ENCODE assay signal across 21 cellular contexts in the genomic region with DNA sequence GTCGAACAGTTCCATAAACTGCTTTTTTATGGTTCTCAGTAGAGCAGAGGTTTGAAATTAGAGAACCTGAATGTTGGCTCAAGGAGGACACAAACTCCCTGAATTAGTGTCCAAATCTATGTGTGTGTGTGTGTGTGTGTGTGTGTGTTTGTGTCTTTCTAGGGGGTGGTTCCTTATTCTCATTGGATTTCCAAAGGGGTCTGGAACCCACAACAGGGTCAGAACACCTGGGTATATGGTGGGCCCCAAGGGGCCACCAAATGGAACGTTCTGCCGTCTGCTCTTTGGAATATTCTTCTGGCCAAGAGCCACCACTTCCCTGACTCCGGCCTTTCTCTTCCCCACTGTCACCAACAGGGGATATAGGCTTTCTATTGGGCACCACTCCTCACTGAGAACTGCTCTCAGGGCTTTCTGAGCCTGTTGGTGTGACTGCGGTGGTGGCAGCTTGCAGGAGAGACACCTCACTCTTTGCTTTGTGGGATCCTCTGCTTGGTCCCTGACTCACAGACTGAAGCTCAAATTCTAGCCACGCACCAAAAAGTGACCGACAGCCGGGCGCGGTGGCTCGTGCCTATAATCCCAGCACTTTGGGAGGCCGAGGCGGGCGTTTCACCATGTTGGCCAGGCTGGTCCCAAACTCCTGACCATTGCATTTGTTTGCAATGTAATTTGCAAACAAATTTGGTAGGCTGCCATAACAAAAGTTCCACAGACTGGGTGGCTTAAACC. TPM values are rescaled to one million over a fixed set of nuclear protein-coding genes. Genes with fewer than 3 reads are reported as not detected.
A peak's percentile ranks its signal among the peaks of the same experiment; 100 is the strongest.
DNase-seq lines count a peak whose midpoint lies in the region; ATAC-seq, FAIRE-seq and TF ChIP-seq lines count a peak whose summit lies in the region.
"Had no signal": no experiment of that assay in that cellular context is flagged by ENCODE, and none has a peak within 500 bp of the region (broad histone marks: within the 10 kb centered on the region; RNA-seq: fewer than 3 reads in every experiment).

No MANE protein-coding gene starts in this region.

- H3F3A ChIP-seq in GM23248 (ENCODE audit: insufficient read depth): no peaks in the 10 kb centered on the region

- H3K4me1 Mint-ChIP-seq in natural killer cell: no peaks in the 10 kb centered on the region
- H3K4me1 Mint-ChIP-seq in natural killer cell treated with Interleukin-12 subunit alpha and Interleukin-12 subunit beta and Interleukin-15 and Interleukin-18, amount 100 ng/mL, for 72 hours (ENCODE audit: low read depth in 2 of 2): peaks cover 0 to 5% of the 10 kb centered on the region in 2 donors

- no peaks in the 10 kb centered on the region for H3K9me3 Mint-ChIP-seq in natural killer cell
- no peaks in the 10 kb centered on the region for H3K9me3 Mint-ChIP-seq in natural killer cell treated with Interleukin-12 subunit alpha and Interleukin-12 subunit beta and Interleukin-15 and Interleukin-18, amount 100 ng/mL, for 72 hours
- H3K9me3 Mint-ChIP-seq: endodermal cell; memory B cell; stimulated activated naive CD8-positive, alpha-beta T cell treated with anti-CD3 and anti-CD28 coated beads, Interleukin-15, amount 100 ng/mL, for 72 hours had no signal

- in situ Hi-C loops in GM23248 (cut with MboI) (no loop called here), HepG2 (cut with HindIII; ENCODE audit: extremely low pct_ligation_motif_present, low pct_unique_long_range_greater_than_20kb) (no loop called here)

- peak; percentile 81 for ATAC-seq in HepG2
- ATAC-seq in natural killer cell: no peak
- ATAC-seq in psoas muscle: no peak
- no peak for ATAC-seq in natural killer cell treated with Interleukin-12 subunit alpha and Interleukin-12 subunit beta and Interleukin-15 and Interleukin-18, amount 100 ng/mL, for 72 hours
- ATAC-seq in GM21526 (IDR thresholded peaks at IDR 0.05; ENCODE audit: low FRiP score, unreplicated experiment): no peak

- no peak for TF ChIP-seq CTCF in VCaP (conservative IDR thresholded peaks at IDR 0.05)
- no peak for TF ChIP-seq CTCF in HepG2 (CRISPR knock-in tag; IDR thresholded peaks at IDR 0.05)
- TF ChIP-seq CTCF in prostate gland (IDR thresholded peaks at IDR 0.05): no peak
- no peak for TF ChIP-seq CTCF in natural killer cell (IDR thresholded peaks at IDR 0.05)
- no peak for TF ChIP-seq CTCF in psoas muscle (IDR thresholded peaks at IDR 0.05)

- H3K9ac ChIP-seq in GM23248 (no peak overlapping the region), HepG2 (ENCODE audit: insufficient read depth, low read depth, low read length) (no peak overlapping the region)

- no peaks in the 10 kb centered on the region for H3K36me3 Mint-ChIP-seq in natural killer cell
- H3K36me3 Mint-ChIP-seq in natural killer cell treated with Interleukin-12 subunit alpha and Interleukin-12 subunit beta and Interleukin-15 and Interleukin-18, amount 100 ng/mL, for 72 hours: no peaks in the 10 kb centered on the region
- H3K36me3 Mint-ChIP-seq: memory B cell had no signal

- H3K27ac Mint-ChIP-seq in natural killer cell: no peak overlapping the region
- H3K27ac Mint-ChIP-seq in natural killer cell treated with Interleukin-12 subunit alpha and Interleukin-12 subunit beta and Interleukin-15 and Interleukin-18, amount 100 ng/mL, for 72 hours: no peak overlapping the region
- H3K27ac Mint-ChIP-seq: endodermal cell, memory B cell had no signal

- intact Hi-C loops in HepG2 (cut with micrococcal nuclease; ENCODE audit: unreplicated experiment) (no loop called here), prostate gland (cut with DNase I) (loop anchor here (5.0 kb wide), 1 partner anchor 47 kb away; a partner anchor contains a TSS), natural killer cell (cut with micrococcal nuclease) (no loop called here), psoas muscle (cut with DNase I) (no loop called here)

- H3K27me3 Mint-ChIP-seq in natural killer cell (ENCODE audit: low read depth in 2 of 2): no peaks in the 10 kb centered on the region
- H3K27me3 Mint-ChIP-seq in natural killer cell treated with Interleukin-12 subunit alpha and Interleukin-12 subunit beta and Interleukin-15 and Interleukin-18, amount 100 ng/mL, for 72 hours: no peaks in the 10 kb centered on the region
- H3K27me3 Mint-ChIP-seq: stimulated activated naive CD8-positive, alpha-beta T cell treated with anti-CD3 and anti-CD28 coated beads, Interleukin-15, amount 100 ng/mL, for 72 hours had no signal

- no peak for TF ChIP-seq RAD21 in HepG2 (CRISPR knock-in tag; IDR thresholded peaks at IDR 0.05)

- H3K4me2 ChIP-seq in GM23248 (ENCODE audit: unreplicated experiment): no peak overlapping the region
- peak overlapping the region; percentile 67 for H3K4me2 ChIP-seq in HepG2 (ENCODE audit: low read depth, low read length)

- BruUV-seq in HepG2 (replicated peaks; lab: Mats Ljungman, UMichigan): no TSS peak

- TF ChIP-seq EP300 in HepG2 (IDR thresholded peaks at IDR 0.05; ENCODE audit: low read depth in 2 of 2, low read length in 2 of 2) (no peak), HepG2 (CRISPR knock-in tag; IDR thresholded peaks at IDR 0.05; ENCODE audit: borderline replicate concordance) (no peak)

- H3K79me2 ChIP-seq in GM23248 (ENCODE audit: insufficient read depth) (no peaks in the 10 kb centered on the region), HepG2 (ENCODE audit: insufficient read depth, low read length) (no peaks in the 10 kb centered on the region)

- H3K27me3 ChIP-seq in GM23248 (replicated peaks; ENCODE audit: insufficient read depth) (no peaks in the 10 kb centered on the region), HepG2 (ENCODE audit: control insufficient read depth in 1 of 2, insufficient read depth in 2 of 2, low read length in 2 of 2) (no peaks in the 10 kb centered on the region), prostate gland (replicated peaks; ENCODE audit: insufficient read depth) (no peaks in the 10 kb centered on the region), psoas muscle (ENCODE audit: insufficient read depth in 3 of 3, low read length in 2 of 3) (no peaks in the 10 kb centered on the region)
- H3K27me3 ChIP-seq: ascending aorta, neutrophil, Peyer's patch, vagina had no signal

- CTCF ChIA-PET in HepG2 (lab: Yijun Ruan, JAX; ENCODE audit: low intra/inter-chr PET ratio, low total read pairs): no interaction called here

- H3K4me3 Mint-ChIP-seq in natural killer cell: no peak overlapping the region
- no peak overlapping the region for H3K4me3 Mint-ChIP-seq in natural killer cell treated with Interleukin-12 subunit alpha and Interleukin-12 subunit beta and Interleukin-15 and Interleukin-18, amount 100 ng/mL, for 72 hours
- H3K4me3 Mint-ChIP-seq: endodermal cell; memory B cell; stimulated activated naive CD8-positive, alpha-beta T cell treated with anti-CD3 and anti-CD28 coated beads, Interleukin-15, amount 100 ng/mL, for 72 hours had no signal

- H3K4me1 ChIP-seq in GM23248 (ENCODE audit: insufficient read depth): no peaks in the 10 kb centered on the region; the same call in 1 of the 2 replicates
- H3K4me1 ChIP-seq in HepG2 (ENCODE audit: insufficient read depth, low read length): peaks cover 64% of the 10 kb centered on the region
- H3K4me1 ChIP-seq in prostate gland (replicated peaks): peaks cover 21% of the 10 kb centered on the region
- H3K4me1 ChIP-seq in psoas muscle: no peaks in the 10 kb centered on the region
- H3K4me1 ChIP-seq: ascending aorta, Peyer's patch had no signal

- POLR2A ChIA-PET in HepG2 (lab: Yijun Ruan, JAX): interaction anchor here (0.7 to 2.0 kb wide), 3 partner anchors 41 to 100 kb away, joined by 3 to 5 read pairs (median 3); a partner anchor contains a TSS

- H3K36me3 ChIP-seq in GM23248 (ENCODE audit: low read depth) (no peaks in the 10 kb centered on the region), HepG2 (replicated peaks in 1 of 2; ENCODE audit: control insufficient read depth in 1 of 2, insufficient read depth in 2 of 2, low read length in 2 of 2) (no peaks in the 10 kb centered on the region), prostate gland (no peaks in the 10 kb centered on the region), psoas muscle (ENCODE audit: insufficient read depth in 1 of 2, low read depth in 1 of 2) (no peaks in the 10 kb centered on the region)
- H3K36me3 ChIP-seq: ascending aorta, neutrophil, Peyer's patch, vagina had no signal

- H2AFZ ChIP-seq in GM23248: peak overlapping the region; percentile 22; the same call in 1 of the 2 replicates
- H2AFZ ChIP-seq in HepG2 (ENCODE audit: low read length): peak overlapping the region; percentile 83

- DNase-seq in GM23248: no peak
- DNase-seq in HepG2 (ENCODE audit: low spot score): no peak
- DNase-seq in prostate gland (ENCODE audit: low spot score): no peak
- DNase-seq in natural killer cell: no peak
- DNase-seq in psoas muscle: no peak
- no peak for DNase-seq in natural killer cell treated with Interleukin-12 subunit alpha and Interleukin-12 subunit beta and Interleukin-15 and Interleukin-18, amount 100 ng/mL, for 72 hours (ENCODE audit: low spot score)
- DNase-seq: activated CD4-positive, alpha-beta T cell treated with anti-CD3 and anti-CD28 coated beads, Interleukin-2, amount 50 U/mL, for 4 hours; activated naive CD4-positive, alpha-beta T cell treated with anti-CD3 and anti-CD28 coated beads, Interleukin-2, amount 50 U/mL, for 16 hours; endodermal cell; NCI-H2107; NCI-H526 treated with DMSO at 0.1 percent for 48 hours; Peyer's patch; stimulated activated naive CD8-positive, alpha-beta T cell treated with anti-CD3 and anti-CD28 coated beads, Interleukin-15, amount 100 ng/mL, for 72 hours had no signal

- TF ChIP-seq POLR2A in HepG2 (IDR thresholded peaks at IDR 0.05; ENCODE audit: insufficient read depth in 1 of 2, low read depth in 2 of 2, low read length in 2 of 2): no peak
- no peak for TF ChIP-seq POLR2A in prostate gland (IDR thresholded peaks at IDR 0.05)

- H4K20me1 ChIP-seq in GM23248 (ENCODE audit: insufficient read depth): no peaks in the 10 kb centered on the region
- H4K20me1 ChIP-seq in HepG2 (ENCODE audit: insufficient read depth, low read length): no peaks in the 10 kb centered on the region

- no peak overlapping the region for H3K4me3 ChIP-seq in GM23248
- H3K4me3 ChIP-seq in HepG2 (replicated peaks in 1 of 3; ENCODE audit: insufficient read depth in 1 of 3, low read depth in 2 of 3, low read length in 3 of 3): peak overlapping the region in 1 of 3 experiments; percentile 51; a peak in 2 of 6 replicates
- H3K4me3 ChIP-seq in prostate gland: no peak overlapping the region
- no peak overlapping the region for H3K4me3 ChIP-seq in psoas muscle
- H3K4me3 ChIP-seq: ascending aorta, Peyer's patch, vagina had no signal

- H3K27ac ChIP-seq in GM23248: no peak overlapping the region
- peak overlapping the region; percentile 100 for H3K27ac ChIP-seq in VCaP
- peak overlapping the region; percentile 20 for H3K27ac ChIP-seq in HepG2 (ENCODE audit: extremely low read length, insufficient read depth, low read length)
- peak overlapping the region; percentile 84 for H3K27ac ChIP-seq in prostate gland
- H3K27ac ChIP-seq in psoas muscle: no peak overlapping the region
- H3K27ac ChIP-seq: ascending aorta, HL-60, neutrophil, vagina had no signal

- H3K9me3 ChIP-seq in GM23248 (ENCODE audit: low read depth) (no peaks in the 10 kb centered on the region), HepG2 (ENCODE audit: low read length) (no peaks in the 10 kb centered on the region), prostate gland (no peaks in the 10 kb centered on the region), psoas muscle (no peaks in the 10 kb centered on the region)
- H3K9me3 ChIP-seq: ascending aorta, neutrophil, Peyer's patch, vagina had no signal

- H3K9me2 ChIP-seq in GM23248 (ENCODE audit: insufficient read depth): no peaks in the 10 kb centered on the region

- 82% methylated on average over 14 of the region's 14 CpGs for WGBS in GM23248 (ENCODE audit: low coverage in 1 of 2, low lambda C conversion rate in 2 of 2, missing lambda C conversion rate in 2 of 2), 2 experiments
- 3% methylated on average over 4 of the region's 14 CpGs for WGBS in HepG2 (ENCODE audit: low lambda C conversion rate)
- WGBS in prostate gland: 75% methylated on average over 14 of the region's 14 CpGs
- WGBS in psoas muscle, 3 donors: 78 to 79% (median 78%) methylated on average over 14 of the region's 14 CpGs

- FAIRE-seq in HepG2 (lab: Jason Lieb, UNC): no peak
- FAIRE-seq: islet of Langerhans had no signal

RNA-seq across cellular contexts. Expression of a gene that starts 47.5 kb away (rescaled TPM):
- total RNA-seq in GM23248 (2014; rRNA removed; shearing (Covaris generic)): 58.3 and 67.7 TPM in 2 replicates
- polyA plus RNA-seq in GM23248 (2016; fragmentation: Nextera tagmentation; extraction: Ambion mirVana) (104 and 109 TPM in 2 replicates), HepG2 (2011; rRNA removed) (132 and 145 TPM in 2 replicates), psoas muscle (100 to 1,000 TPM; 365 to 759 (median 405) TPM)
- total RNA-seq in HepG2 (2016; rRNA removed; fragmentation: Illumina TruSeq; extraction: Trizol) (120 and 121 TPM in 2 replicates), prostate gland (100 to 1,000 TPM in 1 of 2 donors, 10 to 100 TPM in 1; 98.1 to 190 TPM), natural killer cell (10 to 100 TPM; 72.3 to 91.5 (median 81.0) TPM), psoas muscle (100 to 1,000 TPM; 513 to 926 (median 752) TPM)
- total RNA-seq in HepG2 (2016; cell fraction: cytosol; rRNA removed; fragmentation: Illumina TruSeq; extraction: Trizol; ENCODE audit: low read depth): 37.5 and 39.4 TPM in 2 replicates
- total RNA-seq in HepG2 (2016; cell fraction: insoluble cytoplasmic fraction; rRNA removed; fragmentation: Illumina TruSeq; extraction: Trizol): 108 and 124 TPM in 2 replicates
- total RNA-seq in HepG2 (2016; cell fraction: membrane; rRNA removed; fragmentation: Illumina TruSeq; extraction: Trizol): 87.3 and 98.2 TPM in 2 replicates
- 50.6 and 54.5 TPM in 2 replicates for total RNA-seq in HepG2 (2016; cell fraction: nucleus; rRNA removed; fragmentation: Illumina TruSeq; extraction: Trizol)
- 85.2 and 137 TPM in 2 replicates for polyA plus RNA-seq in HepG2 (2011; cell fraction: cytosol; rRNA removed)
- polyA plus RNA-seq in HepG2 (2011; cell fraction: nucleus; rRNA removed): 62.9 and 78.0 TPM in 2 replicates
- 57.4 and 73.4 TPM in 2 replicates for polyA plus RNA-seq in HepG2 (2012)
- polyA plus RNA-seq in HepG2 (2016; cell fraction: cytosol; fragmentation: Illumina TruSeq; extraction: Trizol; ENCODE audit: low read depth): 63.2 and 73.9 TPM in 2 replicates
- 130 and 145 TPM in 2 replicates for polyA plus RNA-seq in HepG2 (2016; cell fraction: insoluble cytoplasmic fraction; fragmentation: Illumina TruSeq; extraction: Trizol; ENCODE audit: low read depth)
- polyA plus RNA-seq in HepG2 (2016; cell fraction: membrane; fragmentation: Illumina TruSeq; extraction: Trizol; ENCODE audit: low read depth): 84.9 and 106 TPM in 2 replicates
- polyA plus RNA-seq in HepG2 (2016; cell fraction: nucleus; fragmentation: Illumina TruSeq; extraction: Trizol; ENCODE audit: insufficient read depth, low read depth): 97.9 and 110 TPM in 2 replicates
- 34.4 and 160 TPM in 2 replicates for polyA minus RNA-seq in HepG2 (2011; rRNA and poly(A)+ RNA removed; ENCODE audit: low replicate concordance)
- polyA minus RNA-seq in HepG2 (2011; cell fraction: cytosol; rRNA and poly(A)+ RNA removed): 67.1 and 76.1 TPM in 2 replicates
- 14.7 and 18.4 TPM in 2 replicates for polyA minus RNA-seq in HepG2 (2011; cell fraction: nucleus; rRNA and poly(A)+ RNA removed)
- total RNA-seq in natural killer cell treated with Interleukin-12 subunit alpha and Interleukin-12 subunit beta and Interleukin-15 and Interleukin-18, amount 100 ng/mL, for 72 hours: 10 to 100 TPM; 94.3 to 96.4 TPM

RNA-seq across cellular contexts. Expression of a gene that starts 51.4 kb away (rescaled TPM):
- 3.2 and 3.6 TPM in 2 replicates for total RNA-seq in GM23248 (2014; rRNA removed; shearing (Covaris generic))
- polyA plus RNA-seq in GM23248 (2016; fragmentation: Nextera tagmentation; extraction: Ambion mirVana): 4.5 and 4.7 TPM in 2 replicates
- 1.3 and 2.1 TPM in 2 replicates for total RNA-seq in HepG2 (2016; rRNA removed; fragmentation: Illumina TruSeq; extraction: Trizol)
- 2.8 and 3.6 TPM in 2 replicates for total RNA-seq in HepG2 (2016; cell fraction: cytosol; rRNA removed; fragmentation: Illumina TruSeq; extraction: Trizol; ENCODE audit: low read depth)
- 1.8 and 2.7 TPM in 2 replicates for total RNA-seq in HepG2 (2016; cell fraction: insoluble cytoplasmic fraction; rRNA removed; fragmentation: Illumina TruSeq; extraction: Trizol)
- 1.5 and 1.8 TPM in 2 replicates for total RNA-seq in HepG2 (2016; cell fraction: membrane; rRNA removed; fragmentation: Illumina TruSeq; extraction: Trizol)
- total RNA-seq in HepG2 (2016; cell fraction: nucleus; rRNA removed; fragmentation: Illumina TruSeq; extraction: Trizol): 4.4 and 5.3 TPM in 2 replicates
- 17.0 and 31.8 TPM in 2 replicates for polyA plus RNA-seq in HepG2 (2011; rRNA removed)
- polyA plus RNA-seq in HepG2 (2011; cell fraction: cytosol; rRNA removed): 11.3 and 13.8 TPM in 2 replicates
- polyA plus RNA-seq in HepG2 (2011; cell fraction: nucleus; rRNA removed): 63.8 and 71.1 TPM in 2 replicates
- polyA plus RNA-seq in HepG2 (2012): 11.2 and 22.4 TPM in 2 replicates
- polyA plus RNA-seq in HepG2 (2016; cell fraction: cytosol; fragmentation: Illumina TruSeq; extraction: Trizol; ENCODE audit: low read depth): 0.40 and 0.47 TPM in 2 replicates
- 2.0 and 2.2 TPM in 2 replicates for polyA plus RNA-seq in HepG2 (2016; cell fraction: insoluble cytoplasmic fraction; fragmentation: Illumina TruSeq; extraction: Trizol; ENCODE audit: low read depth)
- 0.70 and 1.2 TPM in 2 replicates for polyA plus RNA-seq in HepG2 (2016; cell fraction: membrane; fragmentation: Illumina TruSeq; extraction: Trizol; ENCODE audit: low read depth)
- 14.4 and 14.8 TPM in 2 replicates for polyA plus RNA-seq in HepG2 (2016; cell fraction: nucleus; fragmentation: Illumina TruSeq; extraction: Trizol; ENCODE audit: insufficient read depth, low read depth)
- polyA minus RNA-seq in HepG2 (2011; rRNA and poly(A)+ RNA removed; ENCODE audit: low replicate concordance): 42.2 and 71.8 TPM in 2 replicates
- polyA minus RNA-seq in HepG2 (2011; cell fraction: cytosol; rRNA and poly(A)+ RNA removed): 25.4 and 35.9 TPM in 2 replicates
- 35.4 and 39.4 TPM in 2 replicates for polyA minus RNA-seq in HepG2 (2011; cell fraction: nucleus; rRNA and poly(A)+ RNA removed)
- total RNA-seq in prostate gland: 10 to 100 TPM; 96.1 to 99.6 TPM
- 10 to 100 TPM; 13.1 to 28.1 (median 25.0) TPM for total RNA-seq in natural killer cell
- 10 to 100 TPM in 1 of 4 donors, 1 to 10 TPM in 3; 4.4 to 10.8 (median 4.5) TPM for total RNA-seq in psoas muscle
- 1 to 10 TPM; 1.4 to 3.3 (median 1.8) TPM for polyA plus RNA-seq in psoas muscle
- 1 to 10 TPM; 9.2 to 9.7 TPM for total RNA-seq in natural killer cell treated with Interleukin-12 subunit alpha and Interleukin-12 subunit beta and Interleukin-15 and Interleukin-18, amount 100 ng/mL, for 72 hours

Comparison
In these comparisons a context has a peak if more than half of its experiments do, and no peak if none do; other contexts are left out.
1. H3K27ac ChIP-seq: peak in VCaP (single experiment), HepG2 (single experiment) and prostate gland (2 of 2); none in GM23248 (single experiment) and psoas muscle (single experiment).